ENCODE assay signal across 1 cellular context in the genomic region with DNA sequence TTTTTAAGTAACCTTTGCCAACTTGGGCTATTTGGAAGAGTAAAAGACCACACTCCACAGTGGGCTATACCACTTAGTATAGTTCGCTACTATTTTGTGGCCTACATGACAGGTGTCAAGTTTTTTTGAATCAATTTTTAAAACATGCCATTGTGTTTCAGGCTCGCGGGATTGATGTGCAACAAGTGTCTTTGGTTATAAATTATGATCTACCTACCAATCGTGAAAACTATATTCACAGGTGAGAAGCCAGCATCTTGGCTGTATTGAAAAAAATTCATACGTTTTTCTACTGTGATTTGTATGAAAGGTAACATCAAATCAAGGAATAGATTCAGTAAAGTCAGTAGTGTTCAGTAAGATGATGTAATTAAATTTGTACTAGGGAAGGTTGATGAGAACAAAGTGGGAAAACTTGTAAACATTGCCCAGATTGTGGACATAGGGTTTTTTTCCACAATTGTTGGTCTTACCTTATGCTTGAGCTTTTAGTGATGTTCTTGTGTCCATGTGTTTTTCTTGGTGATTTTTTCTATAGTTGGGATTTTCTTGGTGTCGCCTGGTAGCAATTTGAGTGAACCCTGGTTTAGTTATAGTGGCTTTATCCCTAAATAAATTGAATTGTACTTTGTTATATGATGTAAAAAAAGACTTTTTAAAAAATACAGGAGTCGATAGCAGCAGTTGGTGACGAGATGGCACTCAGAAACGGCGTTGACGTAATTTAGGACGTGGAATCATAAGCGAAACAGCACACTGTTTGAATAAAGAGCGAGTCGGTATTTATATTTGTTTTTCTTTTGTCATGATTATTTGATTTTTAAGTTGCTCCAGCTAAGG.
TF ChIP-seq lines count a peak whose summit lies in the region.

No MANE protein-coding gene starts in this region.

TF ChIP-seq in IMR-90, 13 proteins besides CTCF, POLR2A, EP300 and RAD21:
- TF ChIP-seq, protein P1, sequence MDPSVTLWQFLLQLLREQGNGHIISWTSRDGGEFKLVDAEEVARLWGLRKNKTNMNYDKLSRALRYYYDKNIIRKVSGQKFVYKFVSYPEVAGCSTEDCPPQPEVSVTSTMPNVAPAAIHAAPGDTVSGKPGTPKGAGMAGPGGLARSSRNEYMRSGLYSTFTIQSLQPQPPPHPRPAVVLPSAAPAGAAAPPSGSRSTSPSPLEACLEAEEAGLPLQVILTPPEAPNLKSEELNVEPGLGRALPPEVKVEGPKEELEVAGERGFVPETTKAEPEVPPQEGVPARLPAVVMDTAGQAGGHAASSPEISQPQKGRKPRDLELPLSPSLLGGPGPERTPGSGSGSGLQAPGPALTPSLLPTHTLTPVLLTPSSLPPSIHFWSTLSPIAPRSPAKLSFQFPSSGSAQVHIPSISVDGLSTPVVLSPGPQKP (IDR thresholded peaks at IDR 0.05; ENCODE audit: borderline replicate concordance, low read depth, low read length): no peak
- TF ChIP-seq MXI1 (IDR thresholded peaks at IDR 0.05; ENCODE audit: borderline replicate concordance, low read depth, low read length): no peak
- no peak for TF ChIP-seq MAZ (IDR thresholded peaks at IDR 0.05; ENCODE audit: borderline replicate concordance, low read depth, low read length)
- no peak for TF ChIP-seq RCOR1 (IDR thresholded peaks at IDR 0.05; ENCODE audit: insufficient replicate concordance, low read length)
- TF ChIP-seq NFE2L2 (IDR thresholded peaks at IDR 0.05; ENCODE audit: low read depth, low read length): no peak
- TF ChIP-seq, protein P2, sequence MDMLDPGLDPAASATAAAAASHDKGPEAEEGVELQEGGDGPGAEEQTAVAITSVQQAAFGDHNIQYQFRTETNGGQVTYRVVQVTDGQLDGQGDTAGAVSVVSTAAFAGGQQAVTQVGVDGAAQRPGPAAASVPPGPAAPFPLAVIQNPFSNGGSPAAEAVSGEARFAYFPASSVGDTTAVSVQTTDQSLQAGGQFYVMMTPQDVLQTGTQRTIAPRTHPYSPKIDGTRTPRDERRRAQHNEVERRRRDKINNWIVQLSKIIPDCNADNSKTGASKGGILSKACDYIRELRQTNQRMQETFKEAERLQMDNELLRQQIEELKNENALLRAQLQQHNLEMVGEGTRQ (IDR thresholded peaks at IDR 0.05; ENCODE audit: low read depth, low read length): no peak
- TF ChIP-seq RFX5 (IDR thresholded peaks at IDR 0.05; ENCODE audit: low read depth, low read length): no peak
- no peak for TF ChIP-seq CHD1 (IDR thresholded peaks at IDR 0.05; ENCODE audit: low read depth, low read length)
- no peak for TF ChIP-seq CEBPB (IDR thresholded peaks at IDR 0.05; ENCODE audit: low read depth, low read length)
- TF ChIP-seq SMC3 (IDR thresholded peaks at IDR 0.05; ENCODE audit: low read depth, low read length): no peak
- TF ChIP-seq MAFK (IDR thresholded peaks at IDR 0.05; ENCODE audit: low read depth, low read length): no peak
- TF ChIP-seq FOS (IDR thresholded peaks at IDR 0.05; ENCODE audit: low read depth, low read length): no peak
TF ChIP-seq in IMR-90: peak in this region for 0.
